Comparison of ENCODE assay signal across 33 cellular contexts in genomic region chr5:20030125-20030524, GRCh38. TPM values are rescaled to one million over a fixed set of nuclear protein-coding genes. Genes with fewer than 3 reads are reported as not detected.
"Had no signal": no experiment of that assay in that cellular context is flagged by ENCODE, and none has a peak within 500 bp of the region (broad histone marks: within the 10 kb centered on the region; RNA-seq: fewer than 3 reads in every experiment).

No MANE protein-coding gene starts in this region.

- H3K4me3 ChIP-seq: ascending aorta, breast epithelium, cardiac muscle cell, colonic mucosa, dorsolateral prefrontal cortex, gastrocnemius medialis, heart left ventricle had no signal

- H3K9me3 ChIP-seq: ascending aorta, breast epithelium, colonic mucosa, gastrocnemius medialis had no signal

- H3K36me3 ChIP-seq: ascending aorta, breast epithelium, cardiac muscle cell, colonic mucosa, gastrocnemius medialis, heart left ventricle had no signal

- ATAC-seq: activated CD4-positive, alpha-beta T cell treated with anti-CD3 and anti-CD28 coated beads for 36 hours; activated CD8-positive, alpha-beta memory T cell treated with anti-CD3 and anti-CD28 coated beads, Interleukin-2, amount 10 ng/mL, durations not matched to agents 7 days and 5 days; activated CD8-positive, alpha-beta T cell treated with anti-CD3 and anti-CD28 coated beads, Interleukin-2, amount 10 ng/mL, durations not matched to agents 7 days and 5 days; activated naive CD8-positive, alpha-beta T cell treated with anti-CD3 and anti-CD28 coated beads, Interleukin-2, amount 50 U/mL, for 24 hours; esophagus mucosa; gastrocnemius medialis; heart left ventricle had no signal

- DNase-seq: activated CD4-positive, alpha-beta memory T cell treated with anti-CD3 and anti-CD28 coated beads for 36 hours; activated CD4-positive, alpha-beta T cell treated with anti-CD3 and anti-CD28 coated beads for 36 hours; activated CD4-positive, alpha-beta T cell treated with anti-CD3 and anti-CD28 coated beads, Interleukin-2, amount 10 ng/mL, durations not matched to agents 24 days and 14 days; activated CD4-positive, CD25-positive, alpha-beta regulatory T cell; activated CD4-positive, CD25-positive, alpha-beta regulatory T cell treated with anti-CD3 and anti-CD28 coated beads, Interleukin-2, amount 50 U/mL, for 72 hours; activated CD8-positive, alpha-beta memory T cell treated with anti-CD3 and anti-CD28 coated beads, Interleukin-2, amount 10 ng/mL, durations not matched to agents 7 days and 5 days; activated CD8-positive, alpha-beta memory T cell treated with anti-CD3 and anti-CD28 coated beads, Interleukin-2, amount 50 U/mL, for 4 hours; activated CD8-positive, alpha-beta T cell treated with anti-CD3 and anti-CD28 coated beads, Interleukin-2, amount 10 ng/mL, durations not matched to agents 7 days and 5 days; activated effector memory CD4-positive, alpha-beta T cell treated with anti-CD3 and anti-CD28 coated beads, Interleukin-2, amount 50 U/mL, for 16 hours; activated naive CD4-positive, alpha-beta T cell treated with anti-CD3 and anti-CD28 coated beads for 36 hours; activated naive CD8-positive, alpha-beta T cell treated with anti-CD3 and anti-CD28 coated beads for 36 hours; activated naive CD8-positive, alpha-beta T cell treated with anti-CD3 and anti-CD28 coated beads, Interleukin-2, amount 50 U/mL, for 24 hours; activated T-cell treated with anti-CD3 and anti-CD28 coated beads, Interleukin-2, amount 50 U/mL, for 1 hour; activated T-cell treated with anti-CD3 and anti-CD28 coated beads, Interleukin-2, amount 50 U/mL, for 48 hours; central memory CD4-positive, alpha-beta T cell; cerebellar nuclear complex; colonic mucosa; dorsolateral prefrontal cortex; effector memory CD4-positive, alpha-beta T cell; endodermal cell; foreskin fibroblast; gastrocnemius medialis; glutamatergic neuron; heart left ventricle; T-helper 2 cell had no signal

- H3K4me1 ChIP-seq: ascending aorta, breast epithelium, colonic mucosa, gastrocnemius medialis, heart left ventricle had no signal

- H3K27me3 ChIP-seq: ascending aorta, breast epithelium, cardiac muscle cell, colonic mucosa, dorsolateral prefrontal cortex, gastrocnemius medialis, heart left ventricle had no signal

RNA-seq across cellular contexts. Expression of gene CDH18, which starts 42.1 kb away (rescaled TPM):
- total RNA-seq: activated CD4-positive, alpha-beta memory T cell treated with anti-CD3 and anti-CD28 coated beads for 36 hours; activated CD4-positive, alpha-beta T cell treated with anti-CD3 and anti-CD28 coated beads for 36 hours; activated CD4-positive, alpha-beta T cell treated with anti-CD3 and anti-CD28 coated beads, Interleukin-2, amount 10 ng/mL, durations not matched to agents 24 days and 14 days; activated CD8-positive, alpha-beta memory T cell treated with anti-CD3 and anti-CD28 coated beads for 36 hours; activated CD8-positive, alpha-beta memory T cell treated with anti-CD3 and anti-CD28 coated beads, Interleukin-2, amount 10 ng/mL, durations not matched to agents 7 days and 5 days; activated CD8-positive, alpha-beta T cell treated with anti-CD3 and anti-CD28 coated beads, Interleukin-2, amount 10 ng/mL, durations not matched to agents 7 days and 5 days; activated naive CD4-positive, alpha-beta T cell treated with anti-CD3 and anti-CD28 coated beads for 36 hours; activated naive CD8-positive, alpha-beta T cell treated with anti-CD3 and anti-CD28 coated beads for 36 hours; activated T-helper 1 cell treated with anti-CD3 and anti-CD28 coated beads, Interleukin-12 subunit alpha, Interleukin-12 subunit beta, Interleukin-2, Interleukin-4 antibody, amounts not matched to agents 30 ng/mL and 10 ng/mL and 1 ng/mL, durations not matched to agents 14 hours and 24 hours and 36 hours; activated T-helper 2 cell treated with anti-CD3 and anti-CD28 coated beads, Interferon-gamma antibody, Interleukin-2, Interleukin-4, amounts not matched to agents 10 μg/mL and 5 μg/mL and 100 μg/mL, durations not matched to agents 14 hours and 24 hours and 36 hours; ascending aorta; breast epithelium; colonic mucosa; epithelial cell of proximal tubule; esophagus mucosa; gastrocnemius medialis had no signal
